ENCODE assay signal across 9 cellular contexts in the genomic region with DNA sequence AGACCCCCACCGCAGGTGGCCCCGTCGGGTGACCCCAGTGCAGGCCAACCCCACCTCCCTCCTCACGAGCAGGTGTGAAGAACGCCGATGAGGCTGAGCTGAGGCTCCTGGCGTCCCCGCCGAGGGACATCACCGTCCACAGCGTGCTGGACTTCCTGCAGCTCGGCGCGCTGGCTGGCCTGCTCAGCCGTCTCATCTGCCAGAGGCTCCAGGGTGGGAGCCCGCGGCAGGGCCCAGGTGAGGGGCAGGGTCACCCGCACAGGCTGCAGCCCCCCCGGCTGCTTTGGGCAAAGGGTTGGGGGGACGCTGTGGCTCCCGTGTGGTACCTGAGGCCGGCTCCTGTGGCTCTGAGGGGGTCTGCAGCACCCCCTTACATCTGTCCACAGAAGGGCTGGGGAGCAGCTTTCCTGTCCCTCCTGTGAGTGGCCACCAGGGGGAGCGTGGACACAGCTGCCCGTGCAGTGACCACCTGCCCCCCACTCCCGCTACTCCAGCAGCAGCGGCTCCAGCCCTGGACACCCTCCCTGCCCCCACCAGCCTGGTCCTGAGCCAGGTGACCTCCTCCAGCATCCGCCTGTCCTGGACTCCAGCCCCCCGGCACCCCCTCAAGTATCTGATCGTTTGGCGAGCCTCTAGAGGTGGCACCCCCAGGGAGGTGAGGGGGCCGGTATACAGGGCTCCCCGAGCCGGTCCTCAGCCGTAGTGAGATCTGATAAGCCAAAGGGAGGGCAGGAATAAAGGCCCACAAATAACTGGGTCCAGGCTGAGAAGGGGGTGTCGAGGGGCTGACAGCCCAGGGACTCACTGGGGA. TPM values are rescaled to one million over a fixed set of nuclear protein-coding genes. Genes with fewer than 3 reads are reported as not detected.
A peak's percentile ranks its signal among the peaks of the same experiment; 100 is the strongest.
DNase-seq lines count a peak whose midpoint lies in the region; ATAC-seq, FAIRE-seq and TF ChIP-seq lines count a peak whose summit lies in the region.
"Had no signal": no experiment of that assay in that cellular context is flagged by ENCODE, and none has a peak within 500 bp of the region (broad histone marks: within the 10 kb centered on the region; RNA-seq: fewer than 3 reads in every experiment).

No MANE protein-coding gene starts in this region.

- CTCF ChIA-PET in activated CD4-positive, alpha-beta T cell treated with anti-CD3 and anti-CD28 coated beads, Interleukin-2, amount 10 ng/mL, durations not matched to agents 7 days and 5 days (lab: Charles Lee) = interaction anchor here (1.5 to 1.8 kb wide), 2 partner anchors 14 to 73 kb away, joined by 4 to 5 read pairs; no protein-coding TSS in a partner anchor

- no peaks in the 10 kb centered on the region for H3K79me2 ChIP-seq in KMS-11 (ENCODE audit: insufficient read depth, low read depth)

- no peak for FAIRE-seq in frontal cortex (lab: Jason Lieb, UNC)

- no peak overlapping the region for H3K4me3 Mint-ChIP-seq in activated CD4-positive, alpha-beta T cell treated with anti-CD3 and anti-CD28 coated beads, Interleukin-2, amount 10 ng/mL, durations not matched to agents 7 days and 5 days
- H3K4me3 Mint-ChIP-seq: naive B cell had no signal

- H3K27ac ChIP-seq in KMS-11 (no peak overlapping the region), psoas muscle (no peak overlapping the region)

- no peak overlapping the region for H3K9ac ChIP-seq in KMS-11

- no peaks in the 10 kb centered on the region for H3K9me3 ChIP-seq in psoas muscle

- no peak overlapping the region for H3K27ac Mint-ChIP-seq in activated CD4-positive, alpha-beta T cell treated with anti-CD3 and anti-CD28 coated beads, Interleukin-2, amount 10 ng/mL, durations not matched to agents 7 days and 5 days
- H3K27ac Mint-ChIP-seq: naive B cell had no signal

- H3K4me2 ChIP-seq in KMS-11 = no peak overlapping the region

- no peaks in the 10 kb centered on the region for H3K36me3 ChIP-seq in KMS-11 (ENCODE audit: insufficient read depth)
- no peaks in the 10 kb centered on the region for H3K36me3 ChIP-seq in psoas muscle (ENCODE audit: insufficient read depth in 1 of 2, low read depth in 1 of 2)

- intact Hi-C loops in psoas muscle (cut with DNase I) = loop anchor here (1.0 to 5.0 kb wide), 2 partner anchors 72 to 73 kb away; no protein-coding TSS in a partner anchor

- peaks cover 7% of the 10 kb centered on the region for H3K4me1 ChIP-seq in KMS-11 (ENCODE audit: low read depth, poor library complexity, severe bottlenecking)
- no peaks in the 10 kb centered on the region for H3K4me1 ChIP-seq in psoas muscle

- TF ChIP-seq CTCF in KMS-11 (conservative IDR thresholded peaks at IDR 0.05; ENCODE audit: low read depth, low read length) = peak; percentile 78
- TF ChIP-seq CTCF in psoas muscle (IDR thresholded peaks at IDR 0.05) = peak; percentile 80
- TF ChIP-seq CTCF in omental fat pad (IDR thresholded peaks at IDR 0.05) = peak in 1 of 3 donors; percentile 41

- POLR2A ChIA-PET in activated CD4-positive, alpha-beta T cell treated with anti-CD3 and anti-CD28 coated beads, Interleukin-2, amount 10 ng/mL, durations not matched to agents 7 days and 5 days (lab: Charles Lee) = no interaction called here

- WGBS in psoas muscle, 3 donors = 17 to 20% (median 20%) methylated on average over 33 to 35 of the region's 35 CpGs

- H3K9me3 Mint-ChIP-seq in activated CD4-positive, alpha-beta T cell treated with anti-CD3 and anti-CD28 coated beads, Interleukin-2, amount 10 ng/mL, durations not matched to agents 7 days and 5 days = no peaks in the 10 kb centered on the region

- H3K27me3 ChIP-seq in KMS-11 (ENCODE audit: insufficient read depth, low read depth) (peaks cover 95% of the 10 kb centered on the region), psoas muscle (ENCODE audit: insufficient read depth in 3 of 3, low read length in 2 of 3) (peaks cover 0 to 59% (median 8%) of the 10 kb centered on the region in 3 donors)

- no peaks in the 10 kb centered on the region for H3K36me3 Mint-ChIP-seq in activated CD4-positive, alpha-beta T cell treated with anti-CD3 and anti-CD28 coated beads, Interleukin-2, amount 10 ng/mL, durations not matched to agents 7 days and 5 days (ENCODE audit: low read depth)
- H3K36me3 Mint-ChIP-seq: naive B cell had no signal

- no peak overlapping the region for H2AFZ ChIP-seq in KMS-11 (ENCODE audit: low read depth)

- H4K20me1 ChIP-seq in KMS-11 (ENCODE audit: insufficient read depth) = no peaks in the 10 kb centered on the region

- no peaks in the 10 kb centered on the region for H3K4me1 Mint-ChIP-seq in activated CD4-positive, alpha-beta T cell treated with anti-CD3 and anti-CD28 coated beads, Interleukin-2, amount 10 ng/mL, durations not matched to agents 7 days and 5 days

- H3K4me3 ChIP-seq in KMS-11 (IDR thresholded peaks at IDR 0.05; ENCODE audit: insufficient read depth, low read depth, low read length) = no peak overlapping the region
- H3K4me3 ChIP-seq in psoas muscle = no peak overlapping the region

- no peaks in the 10 kb centered on the region for H3K27me3 Mint-ChIP-seq in activated CD4-positive, alpha-beta T cell treated with anti-CD3 and anti-CD28 coated beads, Interleukin-2, amount 10 ng/mL, durations not matched to agents 7 days and 5 days

- DNase-seq in NCI-H1092 treated with DMSO at 0.1 percent for 48 hours (lab: John Stamatoyannopoulos, UW) (peak; percentile 48), NCI-H1092 (lab: John Stamatoyannopoulos, UW) (no peak), frontal cortex (ENCODE audit: low spot score in 2 of 2) (peak; percentile 79 to 82), psoas muscle (peak in 1 of 2 donors; percentile 48), omental fat pad (ENCODE audit: low spot score) (no peak)
- DNase-seq in activated CD4-positive, alpha-beta T cell treated with anti-CD3 and anti-CD28 coated beads, Interleukin-2, amount 10 ng/mL, durations not matched to agents 7 days and 5 days = peak; percentile 24
- DNase-seq: naive B cell had no signal

- peak; percentile 65 to 79 (median 70) for ATAC-seq in psoas muscle
- no peak for ATAC-seq in HG03196 (IDR thresholded peaks at IDR 0.05; ENCODE audit: unreplicated experiment)
- ATAC-seq in omental fat pad (ENCODE audit: low FRiP score) = no peak

RNA-seq across cellular contexts. Expression of gene COL20A1, which starts 16.5 kb away (rescaled TPM):
- total RNA-seq in activated CD4-positive, alpha-beta T cell treated with anti-CD3 and anti-CD28 coated beads, Interleukin-2, amount 10 ng/mL, durations not matched to agents 7 days and 5 days = not detected
- total RNA-seq in frontal cortex (4.1 TPM), psoas muscle (not detected), omental fat pad (not detected)
- under 1 TPM in 2 of 3 donors, not detected in 1; 0.08 to 0.09 TPM for polyA plus RNA-seq in psoas muscle

RNA-seq across cellular contexts. Expression of gene ARFGAP1, which starts 36.9 kb away (rescaled TPM):
- total RNA-seq in activated CD4-positive, alpha-beta T cell treated with anti-CD3 and anti-CD28 coated beads, Interleukin-2, amount 10 ng/mL, durations not matched to agents 7 days and 5 days = 10 to 100 TPM; 88.0 to 94.4 TPM
- total RNA-seq in frontal cortex (25.3 TPM), psoas muscle (10 to 100 TPM; 19.9 to 42.2 (median 25.5) TPM), omental fat pad (10 to 100 TPM; 29.2 to 59.7 (median 41.3) TPM)
- 10 to 100 TPM; 22.3 to 42.0 (median 30.4) TPM for polyA plus RNA-seq in psoas muscle

RNA-seq across cellular contexts. Expression of gene CHRNA4, which starts 51.7 kb away (rescaled TPM):
- total RNA-seq in activated CD4-positive, alpha-beta T cell treated with anti-CD3 and anti-CD28 coated beads, Interleukin-2, amount 10 ng/mL, durations not matched to agents 7 days and 5 days = not detected
- 6.9 TPM for total RNA-seq in frontal cortex
- under 1 TPM in 2 of 4 donors, not detected in 2; 0.24 to 0.41 TPM for total RNA-seq in psoas muscle
- polyA plus RNA-seq in psoas muscle = under 1 TPM in 1 of 3 donors, not detected in 2; 0.01 TPM
- not detected for total RNA-seq in omental fat pad

RNA-seq across cellular contexts. Expression of gene NKAIN4, which starts 55.2 kb away (rescaled TPM):
- total RNA-seq in activated CD4-positive, alpha-beta T cell treated with anti-CD3 and anti-CD28 coated beads, Interleukin-2, amount 10 ng/mL, durations not matched to agents 7 days and 5 days = not detected
- 14.7 TPM for total RNA-seq in frontal cortex
- total RNA-seq in psoas muscle = not detected
- polyA plus RNA-seq in psoas muscle = not detected
- total RNA-seq in omental fat pad = not detected

Comparison
In these comparisons a context has a peak if more than half of its experiments do, and no peak if none do; other contexts are left out.
1. DNase-seq: peak in NCI-H1092 treated with DMSO at 0.1 percent for 48 hours (single experiment), activated CD4-positive, alpha-beta T cell treated with anti-CD3 and anti-CD28 coated beads, Interleukin-2, amount 10 ng/mL, durations not matched to agents 7 days and 5 days (single experiment) and frontal cortex (2 of 2); none in NCI-H1092 (single experiment) and omental fat pad (single experiment).
2. ATAC-seq: peak in psoas muscle (4 of 4); none in HG03196 (single experiment) and omental fat pad (single experiment).